Comparison of ENCODE assay signal across 15 cellular contexts in the genomic region with DNA sequence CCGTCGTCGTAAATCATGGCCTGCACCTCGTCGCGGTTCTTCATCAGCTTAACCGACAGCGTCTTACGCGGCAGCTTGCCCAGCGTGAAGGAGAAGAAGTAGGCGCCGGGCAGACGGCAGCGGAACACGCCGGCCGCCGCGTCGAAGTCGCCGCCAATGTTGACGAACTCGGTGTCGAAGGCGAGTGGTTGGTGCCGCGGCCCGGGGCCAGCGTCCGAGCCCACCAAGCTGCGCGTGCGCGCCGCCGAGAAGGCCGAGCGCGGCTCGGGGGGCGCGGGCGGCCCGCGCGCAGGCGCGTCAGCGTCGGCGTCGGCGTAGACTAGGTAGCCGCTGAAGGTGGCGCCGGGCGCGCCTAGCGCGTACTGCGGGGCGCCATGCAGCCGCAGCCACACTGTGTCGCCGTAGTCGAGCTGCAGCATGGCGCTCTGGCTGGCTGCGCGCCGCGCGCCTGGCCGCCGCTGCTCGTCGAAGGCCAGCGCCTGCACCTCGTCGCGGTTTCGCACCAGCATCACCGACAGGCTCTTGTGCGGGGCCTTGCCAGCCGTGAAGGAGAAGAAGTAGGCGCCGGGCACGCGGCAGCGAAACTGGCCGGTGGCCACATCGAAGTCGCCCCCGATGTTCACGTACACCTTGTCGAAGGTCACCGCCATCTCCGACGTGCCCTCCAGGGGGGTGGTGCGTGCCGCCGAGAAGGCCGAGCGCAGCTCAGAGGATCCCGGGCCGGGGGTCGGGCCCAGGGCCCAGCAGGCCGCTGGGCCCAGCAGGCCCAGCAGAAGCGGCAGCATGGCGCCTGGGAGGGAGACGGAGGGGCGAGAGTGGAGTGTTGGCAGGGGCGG. TPM values are rescaled to one million over a fixed set of nuclear protein-coding genes. Genes with fewer than 3 reads are reported as not detected.
DNase-seq lines count a peak whose midpoint lies in the region; ATAC-seq, FAIRE-seq and TF ChIP-seq lines count a peak whose summit lies in the region.
"Had no signal": no experiment of that assay in that cellular context is flagged by ENCODE, and none has a peak within 500 bp of the region (broad histone marks: within the 10 kb centered on the region; RNA-seq: fewer than 3 reads in every experiment).

No MANE protein-coding gene starts in this region.

- H3K9me3 ChIP-seq in heart right ventricle = no peaks in the 10 kb centered on the region
- H3K9me3 ChIP-seq in trophoblast cell (ENCODE audit: insufficient read depth, low read depth, low read length) = no peaks in the 10 kb centered on the region
- no peaks in the 10 kb centered on the region for H3K9me3 ChIP-seq in vagina
- H3K9me3 ChIP-seq: right lobe of liver had no signal

- no peak overlapping the region for H3K23ac ChIP-seq in trophoblast cell (ENCODE audit: low read length)

- H2AFZ ChIP-seq in trophoblast cell (ENCODE audit: insufficient read depth, low read length, poor library complexity) = no peak overlapping the region

- no peak overlapping the region for H2BK120ac ChIP-seq in trophoblast cell (ENCODE audit: insufficient read depth, low read length, poor library complexity)

- H3K18ac ChIP-seq in trophoblast cell (ENCODE audit: low read length) = no peak overlapping the region

- TF ChIP-seq CTCF in heart right ventricle (IDR thresholded peaks at IDR 0.05) (no peak), glutamatergic neuron (IDR thresholded peaks at IDR 0.05; ENCODE audit: partially characterized antibody, unreplicated experiment) (no peak), vagina (IDR thresholded peaks at IDR 0.05) (no peak)

- no peak for FAIRE-seq in GM12891 (lab: Jason Lieb, UNC)
- FAIRE-seq: A204.1 had no signal

- no peak overlapping the region for H4K12ac ChIP-seq in trophoblast cell (ENCODE audit: low read depth, low read length)

- peaks cover 2% of the 10 kb centered on the region for H3K9me3 Mint-ChIP-seq in glutamatergic neuron (ENCODE audit: unreplicated experiment)

- H3K4me3 Mint-ChIP-seq in glutamatergic neuron (ENCODE audit: unreplicated experiment) = peak overlapping the region; percentile 25

- WGBS in heart right ventricle, 2 donors = 28 to 30% methylated on average over 97 to 114 of the region's 114 CpGs
- WGBS in trophoblast cell (ENCODE audit: extremely low coverage, insufficient coverage, insufficient read length) = no CpG with 5 or more reads among the region's 114 CpGs

- H2BK5ac ChIP-seq in trophoblast cell (ENCODE audit: low read depth, low read length, poor library complexity) = no peak overlapping the region

- H4K8ac ChIP-seq in trophoblast cell (ENCODE audit: low read depth, low read length) = no peak overlapping the region

- H3K79me1 ChIP-seq in trophoblast cell (ENCODE audit: low read length) = no peaks in the 10 kb centered on the region

- H3K4ac ChIP-seq in trophoblast cell (ENCODE audit: low read depth, low read length) = no peak overlapping the region

- intact Hi-C loops in heart right ventricle (cut with DNase I) (no loop called here), cardiac septum (cut with DNase I) (no loop called here), vagina (cut with DNase I) (no loop called here)

- peaks cover 0 to 2% (median 0%) of the 10 kb centered on the region in 9 donors for H3K36me3 ChIP-seq in heart right ventricle
- H3K36me3 ChIP-seq in trophoblast cell (ENCODE audit: control insufficient read depth in 1 of 2, insufficient read depth in 2 of 2, low read length in 2 of 2) = peaks cover under 1 to 3% of the 10 kb centered on the region in 2 experiments
- H3K36me3 ChIP-seq in vagina = no peaks in the 10 kb centered on the region
- H3K36me3 ChIP-seq: right lobe of liver had no signal

- no peak overlapping the region for H3K14ac ChIP-seq in trophoblast cell (ENCODE audit: low read length)

- H3K27ac ChIP-seq in heart right ventricle = peak overlapping the region in 1 of 10 donors; percentile 16
- H3K27ac ChIP-seq in trophoblast cell (ENCODE audit: low read depth, low read length) = no peak overlapping the region
- no peak overlapping the region for H3K27ac ChIP-seq in vagina
- H3K27ac ChIP-seq: HL-60, right lobe of liver, WERI-Rb-1 had no signal

- H3K4me1 ChIP-seq in heart right ventricle = peaks cover 2 to 45% (median 25%) of the 10 kb centered on the region in 9 donors
- peaks cover 7 to 11% of the 10 kb centered on the region in 2 experiments for H3K4me1 ChIP-seq in trophoblast cell (ENCODE audit: control insufficient read depth in 1 of 2, insufficient read depth in 2 of 2, low read length in 2 of 2)
- H3K4me1 ChIP-seq in vagina = peaks cover 30% of the 10 kb centered on the region

- H3K4me2 ChIP-seq in trophoblast cell (ENCODE audit: low read length) = no peak overlapping the region

- peak in 1 of 2 donors; percentile 39 for DNase-seq in heart right ventricle
- no peak for DNase-seq in cardiac septum (ENCODE audit: low spot score)
- peak; percentile 46 for DNase-seq in glutamatergic neuron
- no peak for DNase-seq in trophoblast cell
- no peak for DNase-seq in vagina (ENCODE audit: extremely low spot score in 2 of 2)
- no peak for DNase-seq in H4 (ENCODE audit: low spot score)
- no peak for DNase-seq in NCI-H524 treated with DMSO at 0.1 percent for 48 hours (lab: John Stamatoyannopoulos, UW)
- no peak for DNase-seq in GM12891 (ENCODE audit: insufficient read length, low spot score)
- DNase-seq: activated CD8-positive, alpha-beta memory T cell treated with anti-CD3 and anti-CD28 coated beads, Interleukin-2, amount 50 U/mL, for 48 hours; MM.1S; NCI-H2107; right lobe of liver; WERI-Rb-1 had no signal

- H2BK12ac ChIP-seq in trophoblast cell (ENCODE audit: low read length) = no peak overlapping the region

- H3K9ac ChIP-seq in trophoblast cell (ENCODE audit: low read length) = no peak overlapping the region

- ATAC-seq in heart right ventricle = peak in 1 of 8 donors; percentile 16
- ATAC-seq: right lobe of liver had no signal

- H3K4me1 Mint-ChIP-seq in glutamatergic neuron (ENCODE audit: low read depth, unreplicated experiment) = peaks cover 7% of the 10 kb centered on the region

- peaks cover 23% of the 10 kb centered on the region for H3K27me3 Mint-ChIP-seq in glutamatergic neuron (ENCODE audit: unreplicated experiment)

- H3K79me2 ChIP-seq in trophoblast cell (ENCODE audit: control insufficient read depth, insufficient read depth, low read length, poor library complexity) = no peaks in the 10 kb centered on the region

- H3K27ac Mint-ChIP-seq in glutamatergic neuron (ENCODE audit: unreplicated experiment) = no peak overlapping the region

- H3K4me3 ChIP-seq in heart right ventricle (peak overlapping the region in 9 of 10 donors; percentile 17 to 51 (median 42)), trophoblast cell (ENCODE audit: low read depth, low read length) (peak overlapping the region; percentile 39), vagina (peak overlapping the region; percentile 41 to 48)
- H3K4me3 ChIP-seq: right lobe of liver had no signal

- H3K36me3 Mint-ChIP-seq in glutamatergic neuron (ENCODE audit: unreplicated experiment) = no peaks in the 10 kb centered on the region

- no peak overlapping the region for H2AK5ac ChIP-seq in trophoblast cell (ENCODE audit: low read length)

- H4K91ac ChIP-seq in trophoblast cell (ENCODE audit: low read depth, low read length) = no peak overlapping the region

- H3K27me3 ChIP-seq in heart right ventricle (peaks cover 0 to 62% (median 47%) of the 10 kb centered on the region in 7 donors), trophoblast cell (ENCODE audit: insufficient read depth, low read length) (peaks cover 29% of the 10 kb centered on the region), vagina (peaks cover 6% of the 10 kb centered on the region)

- TF ChIP-seq POLR2A in vagina (IDR thresholded peaks at IDR 0.05) = no peak
- TF ChIP-seq POLR2A in GM12891 (IDR thresholded peaks at IDR 0.05; ENCODE audit: low read depth, low read length) = no peak

TF ChIP-seq in GM12891, 5 proteins besides CTCF, POLR2A, EP300 and RAD21:
- TF ChIP-seq POLR2AphosphoS5 (IDR thresholded peaks at IDR 0.05; ENCODE audit: low read depth, low read length) = no peak
- TF ChIP-seq TAF1 (IDR thresholded peaks at IDR 0.05; ENCODE audit: low read depth, low read length) = no peak
- no peak for TF ChIP-seq PAX5 (IDR thresholded peaks at IDR 0.05; ENCODE audit: insufficient read depth, low read length, severe bottlenecking)
- no peak for TF ChIP-seq SPI1 (IDR thresholded peaks at IDR 0.05; ENCODE audit: low read depth, low read length)

RNA-seq across cellular contexts. Expression of gene FAM180B, which starts 3.8 kb away (rescaled TPM):
- 1 to 10 TPM in 1 of 10 donors, under 1 TPM in 4, not detected in 5; 0.19 to 1.0 (median 0.24) TPM for total RNA-seq in heart right ventricle
- under 1 TPM in 1 of 2 donors, not detected in 1; 0.07 TPM for polyA plus RNA-seq in heart right ventricle
- total RNA-seq in cardiac septum = not detected
- not detected for total RNA-seq in glutamatergic neuron (ENCODE audit: unreplicated experiment)
- polyA plus RNA-seq in trophoblast cell (2013) = 0.04 TPM in 1 of 2 replicates, not detected in the other
- not detected for total RNA-seq in vagina
- total RNA-seq in H4 (2014; rRNA removed; shearing (Covaris generic)) = not detected in 2 replicates
- not detected for polyA plus RNA-seq in GM12891 (2012; ENCODE audit: low read depth, missing spikeins)
- total RNA-seq: right lobe of liver had no signal

RNA-seq across cellular contexts. Expression of gene C1QTNF4, which starts 4.0 kb away (rescaled TPM):
- under 1 TPM in 9 of 10 donors, not detected in 1; 0.15 to 0.85 (median 0.37) TPM for total RNA-seq in heart right ventricle
- 1 to 10 TPM; 1.2 to 1.4 TPM for polyA plus RNA-seq in heart right ventricle
- 0.51 TPM for total RNA-seq in cardiac septum
- total RNA-seq in glutamatergic neuron (ENCODE audit: unreplicated experiment) = 7.0 TPM
- polyA plus RNA-seq in trophoblast cell (2013) = 0.40 and 0.51 TPM in 2 replicates
- 3.4 TPM for total RNA-seq in vagina
- total RNA-seq in H4 (2014; rRNA removed; shearing (Covaris generic)) = not detected in 2 replicates
- polyA plus RNA-seq in GM12891 (2012; ENCODE audit: low read depth, missing spikeins) = not detected

RNA-seq across cellular contexts. Expression of gene NDUFS3, which starts 11.4 kb away (rescaled TPM):
- total RNA-seq in heart right ventricle = 100 to 1,000 TPM; 171 to 359 (median 287) TPM
- polyA plus RNA-seq in heart right ventricle = 100 to 1,000 TPM; 291 to 570 TPM
- total RNA-seq in cardiac septum = 234 TPM
- total RNA-seq in glutamatergic neuron (ENCODE audit: unreplicated experiment) = 122 TPM
- 82.0 and 83.5 TPM in 2 replicates for polyA plus RNA-seq in trophoblast cell (2013)
- total RNA-seq in vagina = 60.4 TPM
- total RNA-seq in H4 (2014; rRNA removed; shearing (Covaris generic)) = 94.6 and 122 TPM in 2 replicates
- 109 TPM for polyA plus RNA-seq in GM12891 (2012; ENCODE audit: low read depth, missing spikeins)

RNA-seq across cellular contexts. Expression of gene KBTBD4, which starts 11.5 kb away (rescaled TPM):
- 10 to 100 TPM; 13.6 to 21.0 (median 16.2) TPM for total RNA-seq in heart right ventricle
- 1 to 10 TPM; 3.1 to 9.2 TPM for polyA plus RNA-seq in heart right ventricle
- total RNA-seq in cardiac septum = 14.3 TPM
- 11.1 TPM for total RNA-seq in glutamatergic neuron (ENCODE audit: unreplicated experiment)
- polyA plus RNA-seq in trophoblast cell (2013) = 6.7 TPM in 2 replicates
- 14.7 TPM for total RNA-seq in vagina
- total RNA-seq in H4 (2014; rRNA removed; shearing (Covaris generic)) = 30.8 and 35.5 TPM in 2 replicates
- polyA plus RNA-seq in GM12891 (2012; ENCODE audit: low read depth, missing spikeins) = 16.9 TPM

RNA-seq across cellular contexts. Expression of gene PTPMT1, which starts 24.8 kb away (rescaled TPM):
- total RNA-seq in heart right ventricle (10 to 100 TPM; 16.9 to 24.6 (median 21.3) TPM), cardiac septum (18.7 TPM), glutamatergic neuron (ENCODE audit: unreplicated experiment) (27.5 TPM), vagina (68.5 TPM)
- 10 to 100 TPM; 36.4 to 66.9 TPM for polyA plus RNA-seq in heart right ventricle
- polyA plus RNA-seq in trophoblast cell (2013) = 53.6 and 57.5 TPM in 2 replicates
- 108 and 137 TPM in 2 replicates for total RNA-seq in H4 (2014; rRNA removed; shearing (Covaris generic))
- polyA plus RNA-seq in GM12891 (2012; ENCODE audit: low read depth, missing spikeins) = 58.2 TPM
